ENCODE assay signal across 13 cellular contexts in genomic region chr10:680146-680545, GRCh38. TPM values are rescaled to one million over a fixed set of nuclear protein-coding genes. Genes with fewer than 3 reads are reported as not detected.
A peak's percentile ranks its signal among the peaks of the same experiment; 100 is the strongest.
DNase-seq lines count a peak whose midpoint lies in the region; ATAC-seq and TF ChIP-seq lines count a peak whose summit lies in the region.
"Had no signal": no experiment of that assay in that cellular context is flagged by ENCODE, and none has a peak within 500 bp of the region (broad histone marks: within the 10 kb centered on the region; RNA-seq: fewer than 3 reads in every experiment).

No MANE protein-coding gene starts in this region.

- H2AFZ ChIP-seq in OCI-LY1 (ENCODE audit: low read length), result no peak overlapping the region

- no peak overlapping the region for H3K27ac Mint-ChIP-seq in activated naive CD8-positive, alpha-beta T cell treated with anti-CD3 and anti-CD28 coated beads, Interleukin-2, amount 50 U/mL, for 24 hours
- H3K27ac Mint-ChIP-seq: activated naive CD4-positive, alpha-beta T cell treated with anti-CD3 and anti-CD28 coated beads, Interleukin-2, amount 10 ng/mL, durations not matched to agents 7 days and 5 days had no signal

- H3K36me3 ChIP-seq in OCI-LY1 (ENCODE audit: insufficient read depth, low read length), result no peaks in the 10 kb centered on the region
- H3K36me3 ChIP-seq: colonic mucosa had no signal

- H3K9me2 ChIP-seq in OCI-LY1 (ENCODE audit: low read depth, low read length), result no peaks in the 10 kb centered on the region

- H3F3A ChIP-seq in OCI-LY1 (ENCODE audit: insufficient read depth, low read length), result no peaks in the 10 kb centered on the region

- no peak overlapping the region for H3K4me3 ChIP-seq in OCI-LY1 (ENCODE audit: low read depth, low read length, poor library complexity, severe bottlenecking)
- H3K4me3 ChIP-seq: A549, colonic mucosa, skin epidermis had no signal

- ATAC-seq in left ventricle myocardium superior (peak; percentile 88), GM21526 (IDR thresholded peaks at IDR 0.05; ENCODE audit: low FRiP score, unreplicated experiment) (no peak), GM18907 (IDR thresholded peaks at IDR 0.05; ENCODE audit: unreplicated experiment) (no peak)
- no peak for ATAC-seq in activated naive CD8-positive, alpha-beta T cell treated with anti-CD3 and anti-CD28 coated beads, Interleukin-2, amount 50 U/mL, for 24 hours
- ATAC-seq: A549 had no signal

- H3K79me2 ChIP-seq in OCI-LY1 (ENCODE audit: insufficient read depth, low read length), result no peaks in the 10 kb centered on the region

- H3K4me2 ChIP-seq in OCI-LY1 (ENCODE audit: low read length), result peak overlapping the region; percentile 23; the same call in 1 of the 2 replicates
- H3K4me2 ChIP-seq: A549 had no signal

- intact Hi-C loops in left ventricle myocardium superior (cut with micrococcal nuclease), result no loop called here

- no peaks in the 10 kb centered on the region for H3K9me3 Mint-ChIP-seq in activated naive CD8-positive, alpha-beta T cell treated with anti-CD3 and anti-CD28 coated beads, Interleukin-2, amount 50 U/mL, for 24 hours
- H3K9me3 Mint-ChIP-seq: activated naive CD4-positive, alpha-beta T cell treated with anti-CD3 and anti-CD28 coated beads, Interleukin-2, amount 10 ng/mL, durations not matched to agents 7 days and 5 days had no signal

- TF ChIP-seq CTCF in OCI-LY1 (IDR thresholded peaks at IDR 0.05; ENCODE audit: low read length), result no peak

- H3K4me1 ChIP-seq in OCI-LY1 (ENCODE audit: insufficient read depth, low read length, severe bottlenecking), result peaks cover 9% of the 10 kb centered on the region
- H3K4me1 ChIP-seq: colonic mucosa had no signal

- no peaks in the 10 kb centered on the region for H3K27me3 ChIP-seq in OCI-LY1 (ENCODE audit: insufficient read depth, low read length)
- H3K27me3 ChIP-seq: colonic mucosa had no signal

- H3K9me3 ChIP-seq in OCI-LY1 (ENCODE audit: low read length), result no peaks in the 10 kb centered on the region
- H3K9me3 ChIP-seq: A549, colonic mucosa had no signal

- H4K20me1 ChIP-seq in OCI-LY1 (ENCODE audit: insufficient read depth, low read length), result no peaks in the 10 kb centered on the region

- H3K4me1 Mint-ChIP-seq in activated naive CD8-positive, alpha-beta T cell treated with anti-CD3 and anti-CD28 coated beads, Interleukin-2, amount 50 U/mL, for 24 hours, result peaks cover 14% of the 10 kb centered on the region
- H3K4me1 Mint-ChIP-seq: activated naive CD4-positive, alpha-beta T cell treated with anti-CD3 and anti-CD28 coated beads, Interleukin-2, amount 10 ng/mL, durations not matched to agents 7 days and 5 days had no signal

- no peak overlapping the region for H3K9ac ChIP-seq in OCI-LY1 (ENCODE audit: low read length)

- H3K27me3 Mint-ChIP-seq in activated naive CD8-positive, alpha-beta T cell treated with anti-CD3 and anti-CD28 coated beads, Interleukin-2, amount 50 U/mL, for 24 hours, result peaks cover 11% of the 10 kb centered on the region

- H3K27ac ChIP-seq in OCI-LY1 (ENCODE audit: low read depth, low read length, poor library complexity, severe bottlenecking), result no peak overlapping the region
- H3K27ac ChIP-seq: A549, colonic mucosa, skin epidermis had no signal

- DNase-seq in NCI-H1436 (lab: John Stamatoyannopoulos, UW) (peak; percentile 26), NCI-H1436 treated with DMSO at 0.1 percent for 48 hours (lab: John Stamatoyannopoulos, UW) (no peak), left ventricle myocardium superior (peak; percentile 72), NCI-H1694 (lab: John Stamatoyannopoulos, UW) (no peak)
- DNase-seq in activated naive CD8-positive, alpha-beta T cell treated with anti-CD3 and anti-CD28 coated beads, Interleukin-2, amount 50 U/mL, for 24 hours, result no peak
- DNase-seq: activated naive CD4-positive, alpha-beta T cell treated with anti-CD3 and anti-CD28 coated beads, Interleukin-2, amount 10 ng/mL, durations not matched to agents 7 days and 5 days; colonic mucosa; trophoblast cell had no signal

- no peak overlapping the region for H3K4me3 Mint-ChIP-seq in activated naive CD8-positive, alpha-beta T cell treated with anti-CD3 and anti-CD28 coated beads, Interleukin-2, amount 50 U/mL, for 24 hours
- H3K4me3 Mint-ChIP-seq: activated naive CD4-positive, alpha-beta T cell treated with anti-CD3 and anti-CD28 coated beads, Interleukin-2, amount 10 ng/mL, durations not matched to agents 7 days and 5 days had no signal

- no peaks in the 10 kb centered on the region for H3K36me3 Mint-ChIP-seq in activated naive CD8-positive, alpha-beta T cell treated with anti-CD3 and anti-CD28 coated beads, Interleukin-2, amount 50 U/mL, for 24 hours (ENCODE audit: low read depth)
- H3K36me3 Mint-ChIP-seq: activated naive CD4-positive, alpha-beta T cell treated with anti-CD3 and anti-CD28 coated beads, Interleukin-2, amount 10 ng/mL, durations not matched to agents 7 days and 5 days had no signal

RNA-seq across cellular contexts. Expression of gene DIP2C, which starts 9.3 kb away (rescaled TPM):
- total RNA-seq in left ventricle myocardium superior, result 32.6 TPM

Comparison
In these comparisons a context has a peak if more than half of its experiments do, and no peak if none do; other contexts are left out.
1. DNase-seq: peak in NCI-H1436 (single experiment) and left ventricle myocardium superior (single experiment); none in NCI-H1436 treated with DMSO at 0.1 percent for 48 hours (single experiment), activated naive CD8-positive, alpha-beta T cell treated with anti-CD3 and anti-CD28 coated beads, Interleukin-2, amount 50 U/mL, for 24 hours (single experiment) and NCI-H1694 (single experiment).